23 cellular contexts compared by ENCODE assay signal in the genomic region with DNA sequence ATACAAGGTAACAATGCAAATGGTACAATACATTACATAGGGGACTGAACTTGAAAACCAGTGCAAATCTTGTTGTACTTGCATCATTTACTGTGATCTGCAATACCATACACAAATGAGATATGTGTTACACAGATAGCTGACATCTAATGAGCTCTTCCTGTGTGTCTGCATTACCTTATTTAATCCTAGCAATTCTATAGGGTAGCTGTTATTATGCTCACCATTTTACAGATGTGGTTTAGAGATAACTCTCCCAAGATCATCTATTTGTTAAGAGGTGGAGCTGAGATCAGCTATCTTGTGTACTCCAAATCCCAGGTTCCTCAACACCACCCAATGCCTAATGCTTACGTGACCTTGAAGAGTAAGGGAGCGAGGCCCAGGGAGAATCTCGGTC. TPM values are rescaled to one million over a fixed set of nuclear protein-coding genes. Genes with fewer than 3 reads are reported as not detected.
A peak's percentile ranks its signal among the peaks of the same experiment; 100 is the strongest.
DNase-seq lines count a peak whose midpoint lies in the region; ATAC-seq, FAIRE-seq and TF ChIP-seq lines count a peak whose summit lies in the region.
"Had no signal": no experiment of that assay in that cellular context is flagged by ENCODE, and none has a peak within 500 bp of the region (broad histone marks: within the 10 kb centered on the region; RNA-seq: fewer than 3 reads in every experiment).

No MANE protein-coding gene starts in this region.

- peak overlapping the region; percentile 23; the same call in 1 of the 2 replicates for H3K4me2 ChIP-seq in BLaER1
- peak overlapping the region; percentile 78 for H3K4me2 ChIP-seq in DOHH2 (ENCODE audit: low read length)
- H3K4me2 ChIP-seq in astrocyte (ENCODE audit: low read length), result peak overlapping the region; percentile 6

- H3K79me2 ChIP-seq in DOHH2 (ENCODE audit: control insufficient read depth, low read length) (no peaks in the 10 kb centered on the region), astrocyte (ENCODE audit: insufficient read depth, low read length) (no peaks in the 10 kb centered on the region)

- H3F3A ChIP-seq in DOHH2 (ENCODE audit: control insufficient read depth, insufficient read depth), result peaks cover 3% of the 10 kb centered on the region; the same call in 1 of the 2 replicates

- no peak overlapping the region for H3K4me3 Mint-ChIP-seq in astrocyte (ENCODE audit: unreplicated experiment)
- H3K4me3 Mint-ChIP-seq in natural killer cell, result peak overlapping the region; percentile 66
- H3K4me3 Mint-ChIP-seq in HFFc6, result no peak overlapping the region
- no peak overlapping the region for H3K4me3 Mint-ChIP-seq in T-helper 17 cell
- H3K4me3 Mint-ChIP-seq: IgD-negative memory B cell had no signal

- H3K9ac ChIP-seq in BLaER1 (no peak overlapping the region), astrocyte (ENCODE audit: low read length) (no peak overlapping the region)

- H3K4me1 ChIP-seq in BLaER1 (peaks cover 13% of the 10 kb centered on the region), DOHH2 (ENCODE audit: control insufficient read depth, low read length) (peaks cover 42% of the 10 kb centered on the region), astrocyte (ENCODE audit: insufficient read depth, low read length) (no peaks in the 10 kb centered on the region), aorta (ENCODE audit: control insufficient read depth in 1 of 2, insufficient read depth in 2 of 2, low read length in 2 of 2) (no peaks in the 10 kb centered on the region)

- intact Hi-C loops in natural killer cell (cut with micrococcal nuclease) (loop anchor here (10.0 kb wide), 1 partner anchor 267 kb away; no protein-coding TSS in a partner anchor), aorta (cut with DNase I) (no loop called here)

- no peak for TF ChIP-seq CTCF in DOHH2 (IDR thresholded peaks at IDR 0.05; ENCODE audit: low read depth, low read length, poor library complexity, severe bottlenecking)
- no peak for TF ChIP-seq CTCF in astrocyte (IDR thresholded peaks at IDR 0.05; ENCODE audit: insufficient read depth, low read depth, low read length)
- no peak for TF ChIP-seq CTCF in natural killer cell (IDR thresholded peaks at IDR 0.05)
- TF ChIP-seq CTCF in HFFc6 (IDR thresholded peaks at IDR 0.05), result no peak

- peak; percentile 60 to 63 (median 63) for ATAC-seq in natural killer cell
- no peak for ATAC-seq in T-helper 17 cell
- ATAC-seq in aorta (ENCODE audit: low FRiP score), result no peak
- ATAC-seq: Right ventricle myocardium inferior had no signal

- FAIRE-seq in astrocyte (lab: Jason Lieb, UNC), result no peak
- FAIRE-seq: A204.1, G401.6, GM18507, RCC 7860 had no signal

- H3K36me3 ChIP-seq in BLaER1, result no peaks in the 10 kb centered on the region
- no peaks in the 10 kb centered on the region for H3K36me3 ChIP-seq in DOHH2 (ENCODE audit: control insufficient read depth, low read length)
- no peaks in the 10 kb centered on the region for H3K36me3 ChIP-seq in astrocyte (ENCODE audit: insufficient read depth, low read length)
- no peaks in the 10 kb centered on the region for H3K36me3 ChIP-seq in aorta (ENCODE audit: control insufficient read depth in 1 of 2, insufficient read depth in 2 of 2, low read length in 1 of 2)
- H3K36me3 ChIP-seq: BE2C had no signal

- DNase-seq in astrocyte (ENCODE audit: low read depth) (no peak), natural killer cell (no peak), HFFc6 (no peak), T-helper 17 cell (no peak), NCI-H226 (no peak), aorta (no peak)
- DNase-seq: BE2C; DMS79; H7; NCI-H1105; NCI-H2081; NCI-H2171 treated with DMSO at 0.1 percent for 48 hours; NCI-H446 treated with DMSO at 0.1 percent for 48 hours; NK-92 treated with Interleukin-12 subunit alpha and Interleukin-12 subunit beta, amount 100 ng/mL, for 24 hours had no signal

- H4K20me1 ChIP-seq in BLaER1, result no peaks in the 10 kb centered on the region
- no peaks in the 10 kb centered on the region for H4K20me1 ChIP-seq in DOHH2 (ENCODE audit: control insufficient read depth, insufficient read depth, low read depth, low read length)
- H4K20me1 ChIP-seq in astrocyte (ENCODE audit: insufficient read depth, low read length), result no peaks in the 10 kb centered on the region

- peaks cover 2% of the 10 kb centered on the region for H3K36me3 Mint-ChIP-seq in astrocyte (ENCODE audit: low read depth, unreplicated experiment)
- no peaks in the 10 kb centered on the region for H3K36me3 Mint-ChIP-seq in natural killer cell
- no peaks in the 10 kb centered on the region for H3K36me3 Mint-ChIP-seq in HFFc6 (ENCODE audit: low read depth)
- H3K36me3 Mint-ChIP-seq in T-helper 17 cell (ENCODE audit: low read depth), result no peaks in the 10 kb centered on the region
- H3K36me3 Mint-ChIP-seq: IgD-negative memory B cell had no signal

- H3K9me3 Mint-ChIP-seq in astrocyte (ENCODE audit: unreplicated experiment) (no peaks in the 10 kb centered on the region), natural killer cell (no peaks in the 10 kb centered on the region), HFFc6 (no peaks in the 10 kb centered on the region)

- peaks cover 9% of the 10 kb centered on the region for H3K4me1 Mint-ChIP-seq in astrocyte (ENCODE audit: low read depth, unreplicated experiment)
- peaks cover 27 to 30% of the 10 kb centered on the region in 2 donors for H3K4me1 Mint-ChIP-seq in natural killer cell
- H3K4me1 Mint-ChIP-seq in HFFc6 (ENCODE audit: low read depth), result peaks cover 10% of the 10 kb centered on the region
- peaks cover 4% of the 10 kb centered on the region for H3K4me1 Mint-ChIP-seq in T-helper 17 cell
- H3K4me1 Mint-ChIP-seq: IgD-negative memory B cell had no signal

- no peaks in the 10 kb centered on the region for H3K27me3 ChIP-seq in BLaER1
- no peaks in the 10 kb centered on the region for H3K27me3 ChIP-seq in DOHH2 (ENCODE audit: control insufficient read depth, low read length)
- no peaks in the 10 kb centered on the region for H3K27me3 ChIP-seq in astrocyte (ENCODE audit: insufficient read depth, low read length)
- H3K27me3 ChIP-seq in aorta (ENCODE audit: control insufficient read depth in 1 of 2, insufficient read depth in 2 of 2, low read length in 1 of 2), result no peaks in the 10 kb centered on the region
- H3K27me3 ChIP-seq: BE2C had no signal

- no peak overlapping the region for H3K27ac ChIP-seq in BLaER1
- peak overlapping the region; percentile 41 for H3K27ac ChIP-seq in DOHH2 (ENCODE audit: low read depth, low read length)
- no peak overlapping the region for H3K27ac ChIP-seq in astrocyte (ENCODE audit: low read depth, low read length)
- H3K27ac ChIP-seq in aorta (ENCODE audit: low read depth in 1 of 2, low read length in 2 of 2), result no peak overlapping the region

- H3K9me3 ChIP-seq in BLaER1, result no peaks in the 10 kb centered on the region
- H3K9me3 ChIP-seq in DOHH2 (ENCODE audit: control insufficient read depth, insufficient read depth, low read length), result no peaks in the 10 kb centered on the region
- H3K9me3 ChIP-seq in astrocyte (ENCODE audit: insufficient read depth, low read depth, low read length), result no peaks in the 10 kb centered on the region
- H3K9me3 ChIP-seq in T-helper 17 cell (ENCODE audit: control insufficient read depth, low read length, poor library complexity, severe bottlenecking), result no peaks in the 10 kb centered on the region
- H3K9me3 ChIP-seq in aorta (ENCODE audit: control insufficient read depth, low read length), result no peaks in the 10 kb centered on the region
- H3K9me3 ChIP-seq: BE2C had no signal

- no peak overlapping the region for H3K27ac Mint-ChIP-seq in astrocyte (ENCODE audit: unreplicated experiment)
- peak overlapping the region; percentile 80 to 84 for H3K27ac Mint-ChIP-seq in natural killer cell
- no peak overlapping the region for H3K27ac Mint-ChIP-seq in HFFc6
- H3K27ac Mint-ChIP-seq in T-helper 17 cell, result no peak overlapping the region

- no peaks in the 10 kb centered on the region for H3K9me2 ChIP-seq in DOHH2 (replicated peaks; ENCODE audit: control insufficient read depth, low read length)

- H3K27me3 Mint-ChIP-seq in astrocyte (ENCODE audit: low read depth, unreplicated experiment), result peaks cover 4% of the 10 kb centered on the region
- H3K27me3 Mint-ChIP-seq in natural killer cell (ENCODE audit: low read depth in 2 of 2), result no peaks in the 10 kb centered on the region
- peaks cover 10% of the 10 kb centered on the region for H3K27me3 Mint-ChIP-seq in HFFc6 (ENCODE audit: insufficient read depth)
- peaks cover 29% of the 10 kb centered on the region for H3K27me3 Mint-ChIP-seq in T-helper 17 cell

- 97 to 98% methylated on average over 3 of the region's 3 CpGs for WGBS in aorta, 2 donors

- H3K4me3 ChIP-seq in BLaER1 (no peak overlapping the region), DOHH2 (ENCODE audit: low read length) (peak overlapping the region; percentile 59), astrocyte (ENCODE audit: insufficient read depth, low read depth, low read length) (no peak overlapping the region), aorta (ENCODE audit: low read length in 2 of 2) (no peak overlapping the region)

- H2AFZ ChIP-seq in astrocyte (ENCODE audit: low read depth, low read length), result no peak overlapping the region

RNA-seq across cellular contexts. Expression of gene SERP2, which starts 21.4 kb away (rescaled TPM):
- total RNA-seq in astrocyte (2.4 and 3.5 TPM in 2 replicates), natural killer cell (1 to 10 TPM; 2.0 to 4.1 (median 3.2) TPM), T-helper 17 cell (not detected), aorta (1 to 10 TPM; 3.4 to 5.2 TPM)
- total RNA-seq in HFFc6 (2021; fragmentation: NEBNext Ultra II Directional; extraction: Animal tissue kit (Norgen Biotek cat#: 25700)), result 1 to 10 TPM; 1.4 to 2.5 (median 2.1) TPM
- polyA plus RNA-seq in aorta, result 10 to 100 TPM; 11.4 to 13.4 TPM
- total RNA-seq: SK-MEL-5 had no signal
- polyA plus RNA-seq: IgD-negative memory B cell had no signal

Comparison
In these comparisons a context has a peak if more than half of its experiments do, and no peak if none do; other contexts are left out.
1. H3K4me2 ChIP-seq: peak in every context shown above with its lines; median percentile 78 in DOHH2; 23 in BLaER1; 6 in astrocyte.
2. H3K27ac Mint-ChIP-seq: peak in natural killer cell (2 of 2); none in astrocyte (single experiment), HFFc6 (single experiment) and T-helper 17 cell (single experiment).
3. ATAC-seq: peak in natural killer cell (3 of 3); none in T-helper 17 cell (single experiment) and aorta (single experiment).